Comparison of ENCODE assay signal across 1 cellular context in the genomic region with DNA sequence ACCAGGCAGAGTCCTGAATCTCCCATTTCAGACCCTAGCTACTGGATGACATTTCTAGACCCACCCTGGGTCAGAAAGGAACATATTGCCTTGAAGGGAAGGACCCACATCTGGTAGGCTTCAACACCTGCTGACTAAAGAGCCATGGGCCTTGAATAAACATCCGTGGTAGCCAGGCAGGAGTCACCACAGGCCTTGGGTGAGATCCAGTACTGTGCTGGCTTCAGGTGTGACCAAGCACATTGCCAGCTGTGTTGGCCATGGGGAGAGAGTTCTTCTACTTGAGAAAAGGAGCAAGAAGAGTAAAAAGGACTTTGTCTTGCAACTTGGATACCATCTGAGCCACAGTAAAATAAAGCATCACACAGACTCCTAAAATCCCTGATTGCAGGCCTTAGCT.
TF ChIP-seq lines count a peak whose summit lies in the region.

No MANE protein-coding gene starts in this region.

TF ChIP-seq in IMR-90, 13 proteins besides CTCF, POLR2A, EP300 and RAD21:
- TF ChIP-seq NFE2L2 (IDR thresholded peaks at IDR 0.05; ENCODE audit: low read depth, low read length) (no peak), ELK1 (IDR thresholded peaks at IDR 0.05; ENCODE audit: borderline replicate concordance, low read depth, low read length) (no peak), RCOR1 (IDR thresholded peaks at IDR 0.05; ENCODE audit: insufficient replicate concordance, low read length) (no peak)
TF ChIP-seq in IMR-90: peak in this region for 0.
